ENCODE assay signal across 8 cellular contexts in the genomic region with DNA sequence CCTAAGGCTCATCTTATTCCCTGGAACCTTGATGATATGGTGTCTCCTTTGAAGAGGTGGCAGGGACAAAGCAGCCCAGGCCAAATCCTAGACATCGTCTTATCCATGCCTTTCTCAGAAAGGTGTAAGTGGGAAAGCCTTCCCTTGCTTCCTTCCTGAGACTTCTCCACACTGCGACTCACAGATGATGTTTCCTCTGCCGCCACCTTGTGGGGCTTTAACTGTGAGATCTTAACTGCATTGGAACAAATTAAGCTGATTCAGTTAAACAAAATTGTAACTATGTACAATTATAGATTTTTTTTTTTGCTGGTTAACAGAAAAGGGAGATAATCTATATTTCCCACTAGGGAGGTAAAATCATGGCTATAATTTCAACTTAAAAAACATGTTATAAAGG. TPM values are rescaled to one million over a fixed set of nuclear protein-coding genes. Genes with fewer than 3 reads are reported as not detected.
DNase-seq lines count a peak whose midpoint lies in the region; ATAC-seq, FAIRE-seq and TF ChIP-seq lines count a peak whose summit lies in the region.

No MANE protein-coding gene starts in this region.

- TF ChIP-seq CTCF in keratinocyte (optimal IDR thresholded peaks at IDR 0.05 in 1 of 3, IDR thresholded peaks at IDR 0.05 in 1 of 3, conservative IDR thresholded peaks at IDR 0.05 in 1 of 3; ENCODE audit: extremely low read depth in 1 of 3, insufficient read depth in 2 of 3, low read length in 3 of 3) = peak; percentile 58 to 62 (median 60)
- TF ChIP-seq CTCF in psoas muscle (IDR thresholded peaks at IDR 0.05) = no peak

- peak overlapping the region; percentile 51 for H2AFZ ChIP-seq in keratinocyte (ENCODE audit: control insufficient read depth, low read length)

- H3K27me3 ChIP-seq in keratinocyte (ENCODE audit: control insufficient read depth, extremely low read depth, insufficient read depth, low read length) = no peaks in the 10 kb centered on the region
- H3K27me3 ChIP-seq in psoas muscle (ENCODE audit: insufficient read depth in 3 of 3, low read length in 2 of 3) = no peaks in the 10 kb centered on the region

- dilution Hi-C loops in keratinocyte (cut with MboI; ENCODE audit: extremely low pct_ligation_motif_present, low sequenced_read_pairs) = no loop called here

- DNase-seq in NCI-H1092 treated with DMSO at 0.1 percent for 48 hours (lab: John Stamatoyannopoulos, UW) (peak; percentile 9), NCI-H1092 (lab: John Stamatoyannopoulos, UW) (no peak), keratinocyte (ENCODE audit: low read depth, low spot score) (no peak), NCI-H1417 treated with DMSO at 0.1 percent for 48 hours (lab: John Stamatoyannopoulos, UW) (no peak), psoas muscle (no peak)

- no peaks in the 10 kb centered on the region for H3K79me2 ChIP-seq in keratinocyte (ENCODE audit: control insufficient read depth, insufficient read depth, low read length)

- H3K9me3 ChIP-seq in keratinocyte (ENCODE audit: control insufficient read depth, low read depth, low read length) (no peaks in the 10 kb centered on the region), psoas muscle (no peaks in the 10 kb centered on the region)

- H3K9ac ChIP-seq in keratinocyte (ENCODE audit: control insufficient read depth, extremely low read depth, insufficient read depth, low read length) = no peak overlapping the region

- H3K27ac ChIP-seq in keratinocyte (ENCODE audit: control insufficient read depth, insufficient read depth, low read length) = no peak overlapping the region
- H3K27ac ChIP-seq in psoas muscle = no peak overlapping the region

- ATAC-seq in GM19395 (IDR thresholded peaks at IDR 0.05; ENCODE audit: unreplicated experiment) = peak; percentile 70
- ATAC-seq in HG03442 (IDR thresholded peaks at IDR 0.05; ENCODE audit: unreplicated experiment) = peak; percentile 70
- no peak for ATAC-seq in psoas muscle

- intact Hi-C loops in psoas muscle (cut with DNase I) = no loop called here

- no peak overlapping the region for H3K4me2 ChIP-seq in keratinocyte (ENCODE audit: control insufficient read depth, extremely low read depth, insufficient read depth, low read depth, low read length)

- H3K9me1 ChIP-seq in keratinocyte (ENCODE audit: control insufficient read depth, extremely low read depth, insufficient read depth, low read length) = no peaks in the 10 kb centered on the region

- H4K20me1 ChIP-seq in keratinocyte (ENCODE audit: control insufficient read depth, extremely low read depth, insufficient read depth, low read length) = no peaks in the 10 kb centered on the region

- 42 to 49% (median 44%) methylated on average over 3 of the region's 3 CpGs for WGBS in psoas muscle, 3 donors

- H3K4me1 ChIP-seq in keratinocyte (ENCODE audit: control insufficient read depth, extremely low read depth, insufficient read depth, low read length) = no peaks in the 10 kb centered on the region
- H3K4me1 ChIP-seq in psoas muscle = no peaks in the 10 kb centered on the region

- no peaks in the 10 kb centered on the region for H3K36me3 ChIP-seq in keratinocyte (ENCODE audit: control insufficient read depth in 2 of 2, extremely low read depth in 1 of 2, insufficient read depth in 2 of 2, low read length in 2 of 2)
- H3K36me3 ChIP-seq in psoas muscle (ENCODE audit: insufficient read depth in 1 of 2, low read depth in 1 of 2) = no peaks in the 10 kb centered on the region

- H3K4me3 ChIP-seq in keratinocyte (ENCODE audit: control insufficient read depth in 2 of 3, extremely low read depth in 1 of 3, insufficient read depth in 2 of 3, low read depth in 1 of 3, low read length in 3 of 3) (no peak overlapping the region), psoas muscle (no peak overlapping the region)

- FAIRE-seq in TTC549 (lab: Jason Lieb, UNC) (peak; percentile 94), keratinocyte (lab: Jason Lieb, UNC) (peak; percentile 60)

RNA-seq across cellular contexts. Expression of a gene that starts 10.0 kb away (rescaled TPM):
- polyA plus RNA-seq in keratinocyte (5.6 to 10.0 TPM (median 6.9 TPM) in 3 replicates), psoas muscle (1 to 10 TPM; 1.6 to 3.6 (median 2.4) TPM)
- polyA plus RNA-seq in keratinocyte (2011; ENCODE audit: low read depth) = 10.1 TPM
- 3.7 and 5.6 TPM in 2 replicates for polyA plus RNA-seq in keratinocyte (2011; cell fraction: cytosol; rRNA removed)
- 5.5 and 9.5 TPM in 2 replicates for polyA plus RNA-seq in keratinocyte (2011; cell fraction: nucleus; rRNA removed)
- 5.9 and 9.0 TPM in 2 replicates for polyA plus RNA-seq in keratinocyte (2012; ENCODE audit: low replicate concordance)
- polyA minus RNA-seq in keratinocyte = 1.3 to 11.5 TPM (median 2.7 TPM) in 3 replicates
- 4.0 TPM for polyA minus RNA-seq in keratinocyte (2011; cell fraction: cytosol; rRNA and poly(A)+ RNA removed)
- 1.9 and 5.2 TPM in 2 replicates for polyA minus RNA-seq in keratinocyte (2011; cell fraction: nucleus; rRNA and poly(A)+ RNA removed)
- total RNA-seq in psoas muscle = 1 to 10 TPM; 3.6 to 5.2 (median 4.4) TPM

RNA-seq across cellular contexts. Expression of a gene that starts 15.5 kb away (rescaled TPM):
- 10.0 to 18.5 TPM (median 17.7 TPM) in 3 replicates for polyA plus RNA-seq in keratinocyte
- 11.6 TPM for polyA plus RNA-seq in keratinocyte (2011; ENCODE audit: low read depth)
- 9.2 and 17.3 TPM in 2 replicates for polyA plus RNA-seq in keratinocyte (2011; cell fraction: cytosol; rRNA removed)
- polyA plus RNA-seq in keratinocyte (2011; cell fraction: nucleus; rRNA removed) = 18.6 and 32.3 TPM in 2 replicates
- polyA plus RNA-seq in keratinocyte (2012; ENCODE audit: low replicate concordance) = 10.2 and 19.4 TPM in 2 replicates
- polyA minus RNA-seq in keratinocyte = 4.7 to 11.2 TPM (median 10.6 TPM) in 3 replicates
- 5.0 TPM for polyA minus RNA-seq in keratinocyte (2011; cell fraction: cytosol; rRNA and poly(A)+ RNA removed)
- 9.1 and 14.1 TPM in 2 replicates for polyA minus RNA-seq in keratinocyte (2011; cell fraction: nucleus; rRNA and poly(A)+ RNA removed)
- total RNA-seq in psoas muscle = 1 to 10 TPM; 1.3 to 3.6 (median 2.6) TPM
- 1 to 10 TPM in 2 of 3 donors, under 1 TPM in 1; 0.98 to 1.8 (median 1.5) TPM for polyA plus RNA-seq in psoas muscle

Comparison
In these comparisons a context has a peak if more than half of its experiments do, and no peak if none do; other contexts are left out.
1. ATAC-seq: peak in GM19395 (single experiment) and HG03442 (single experiment); none in psoas muscle (0 of 4).